In genomic region chr20:45934587-45935415, GRCh38 we compare ENCODE assay signal across 8 cellular contexts. TPM values are rescaled to one million over a fixed set of nuclear protein-coding genes. Genes with fewer than 3 reads are reported as not detected.
A peak's percentile ranks its signal among the peaks of the same experiment; 100 is the strongest.
DNase-seq lines count a peak whose midpoint lies in the region; ATAC-seq, FAIRE-seq and TF ChIP-seq lines count a peak whose summit lies in the region.

Gene PCIF1 (plus strand): TSS chr20:45934683. CDS start chr20:45939000, 4,317 bp downstream.

- no peaks in the 10 kb centered on the region for H4K20me1 ChIP-seq in mammary epithelial cell (ENCODE audit: insufficient read depth, low read length)

- dilution Hi-C loops in mammary epithelial cell (cut with HindIII; ENCODE audit: low sequenced_read_pairs): no loop called here

- no peaks in the 10 kb centered on the region for H3K27me3 ChIP-seq in mammary epithelial cell (ENCODE audit: insufficient read depth, low read length)
- no peaks in the 10 kb centered on the region for H3K27me3 ChIP-seq in small intestine (ENCODE audit: control insufficient read depth in 2 of 2, insufficient read depth in 2 of 2, low read length in 2 of 2)

- CTCF ChIA-PET in mammary epithelial cell (lab: Charles Lee; ENCODE audit: low non-redundant PET): interaction anchor here (0.6 kb wide), 1 partner anchor 35 kb away, joined by 14 read pairs; no protein-coding TSS in a partner anchor

- H3K36me3 ChIP-seq in mammary epithelial cell (ENCODE audit: insufficient read depth, low read length) (peaks cover 6% of the 10 kb centered on the region), small intestine (ENCODE audit: control insufficient read depth in 2 of 2, insufficient read depth in 2 of 2, low read length in 2 of 2) (peaks cover 4 to 14% of the 10 kb centered on the region in 2 donors)

- WGBS in mammary epithelial cell (ENCODE audit: low coverage, missing lambda C conversion rate): under 1% methylated on average over 22 of the region's 102 CpGs
- 0% methylated on average over 58 to 102 of the region's 102 CpGs for WGBS in small intestine, 3 donors

- no TSS peak for BruUV-seq in mammary epithelial cell (replicated peaks; lab: Mats Ljungman, UMichigan)

- DNase-seq in AG08395 (ENCODE audit: low spot score) (peak; percentile 100), NCI-H2227 treated with DMSO at 0.1 percent for 48 hours (lab: John Stamatoyannopoulos, UW) (peak; percentile 98), mammary epithelial cell (peak; percentile 93), iPS-NIHi11 (ENCODE audit: low spot score) (peak; percentile 97), small intestine (peak; percentile 98)

- H3K4me1 ChIP-seq in mammary epithelial cell (ENCODE audit: insufficient read depth, low read length) (peaks cover 5% of the 10 kb centered on the region), small intestine (ENCODE audit: control insufficient read depth in 2 of 2, insufficient read depth in 1 of 2, low read depth in 1 of 2, low read length in 1 of 2) (peaks cover 0 to 3% of the 10 kb centered on the region in 2 donors)

- peak within 1 kb of the TSS; percentile 87 for H3K9ac ChIP-seq in mammary epithelial cell (ENCODE audit: insufficient read depth, low read length)

- H2AFZ ChIP-seq in mammary epithelial cell (ENCODE audit: low read depth, low read length): peak within 1 kb of the TSS; percentile 92

- intact Hi-C loops in mammary epithelial cell (cut with micrococcal nuclease): loop anchor here (1.0 to 2.0 kb wide), 5 partner anchors 10 to 102 kb away; partner anchors contain the start of genes ACOT8, SNX21, ZNF335 and ZSWIM3

- in situ Hi-C loops in GM18951 (cut with MboI; ENCODE audit: low sequenced_read_pairs, unreplicated experiment) (no loop called here), mammary epithelial cell (cut with MboI; ENCODE audit: low sequenced_read_pairs in 2 of 2) (no loop called here)

- TF ChIP-seq CTCF in WI38 (IDR thresholded peaks at IDR 0.05; ENCODE audit: low read depth, low read length) (no peak), mammary epithelial cell (conservative IDR thresholded peaks at IDR 0.05 in 1 of 2, IDR thresholded peaks at IDR 0.05 in 1 of 2; ENCODE audit: extremely low read depth in 1 of 2, insufficient read depth in 1 of 2, low read depth in 1 of 2, low read length in 2 of 2) (no peak)

- peak; percentile 74 for ATAC-seq in HG03175 (IDR thresholded peaks at IDR 0.05; ENCODE audit: unreplicated experiment)

- H3K27ac ChIP-seq in mammary epithelial cell (ENCODE audit: insufficient read depth, low read depth, low read length) (peak within 1 kb of the TSS; percentile 87), small intestine (ENCODE audit: low read depth in 1 of 2, low read length in 1 of 2) (peak within 1 kb of the TSS; percentile 100)

- H3K4me3 ChIP-seq in WI38 (ENCODE audit: low read depth, low read length): peak within 1 kb of the TSS; percentile 95
- H3K4me3 ChIP-seq in mammary epithelial cell (replicated peaks in 1 of 3; ENCODE audit: insufficient read depth in 1 of 3, low read depth in 2 of 3, low read length in 3 of 3): peak within 1 kb of the TSS; percentile 97 to 98 (median 97)
- peak within 1 kb of the TSS; percentile 89 to 98 for H3K4me3 ChIP-seq in small intestine (ENCODE audit: low read depth in 1 of 2, low read length in 2 of 2)

- H3K79me2 ChIP-seq in mammary epithelial cell (ENCODE audit: insufficient read depth, low read length): peaks cover 48% of the 10 kb centered on the region

- peak; percentile 90 for TF ChIP-seq POLR2A in GM18951 (IDR thresholded peaks at IDR 0.05; ENCODE audit: extremely low read depth, insufficient read depth, insufficient read length)

- no peaks in the 10 kb centered on the region for H3K9me3 ChIP-seq in mammary epithelial cell (replicated peaks; ENCODE audit: insufficient read depth, low read length)
- no peaks in the 10 kb centered on the region for H3K9me3 ChIP-seq in small intestine (ENCODE audit: control insufficient read depth, low read depth)

- no peak for FAIRE-seq in small intestine (lab: Jason Lieb, UNC)

- H3K4me2 ChIP-seq in mammary epithelial cell (ENCODE audit: insufficient read depth, low read depth, low read length): peak within 1 kb of the TSS; percentile 93

RNA-seq across cellular contexts. Expression of gene PCIF1, which starts in this region (rescaled TPM):
- 10 to 100 TPM; 12.7 to 18.9 TPM for total RNA-seq in mammary epithelial cell
- 12.7 TPM for polyA plus RNA-seq in mammary epithelial cell
- 17.8 TPM for polyA minus RNA-seq in mammary epithelial cell
- 10 to 100 TPM; 16.1 to 30.0 (median 25.5) TPM for polyA plus RNA-seq in small intestine

Comparison
In these comparisons a context has a peak if more than half of its experiments do, and no peak if none do; other contexts are left out.
1. Peak in every context shown above with its lines: DNase-seq, ATAC-seq, H3K4me3 ChIP-seq and H3K27ac ChIP-seq.